In genomic region chr11:134050541-134051383, GRCh38 we compare ENCODE assay signal across 8 cellular contexts. TPM values are rescaled to one million over a fixed set of nuclear protein-coding genes. Genes with fewer than 3 reads are reported as not detected.
A peak's percentile ranks its signal among the peaks of the same experiment; 100 is the strongest.
DNase-seq lines count a peak whose midpoint lies in the region; ATAC-seq and TF ChIP-seq lines count a peak whose summit lies in the region.

No MANE protein-coding gene starts in this region.

- H3K36me3 Mint-ChIP-seq in activated CD4-positive, alpha-beta T cell treated with anti-CD3 and anti-CD28 coated beads, Interleukin-2, amount 10 ng/mL, durations not matched to agents 24 days and 14 days (ENCODE audit: low read depth): no peaks in the 10 kb centered on the region

- intact Hi-C loops in activated CD4-positive, alpha-beta T cell treated with anti-CD3 and anti-CD28 coated beads, Interleukin-2, amount 10 ng/mL, durations not matched to agents 24 days and 14 days (cut with micrococcal nuclease): loop anchor here (1.0 kb wide), 2 partner anchors 48 to 89 kb away; no protein-coding TSS in a partner anchor

- H3K27me3 Mint-ChIP-seq in activated CD4-positive, alpha-beta T cell treated with anti-CD3 and anti-CD28 coated beads, Interleukin-2, amount 10 ng/mL, durations not matched to agents 24 days and 14 days: peaks cover 11% of the 10 kb centered on the region

- H3K4me3 Mint-ChIP-seq in activated CD4-positive, alpha-beta T cell treated with anti-CD3 and anti-CD28 coated beads, Interleukin-2, amount 10 ng/mL, durations not matched to agents 24 days and 14 days: peak overlapping the region; percentile 50

- peaks cover 12% of the 10 kb centered on the region for H3K4me1 Mint-ChIP-seq in activated CD4-positive, alpha-beta T cell treated with anti-CD3 and anti-CD28 coated beads, Interleukin-2, amount 10 ng/mL, durations not matched to agents 24 days and 14 days

- H3K27ac Mint-ChIP-seq in activated CD4-positive, alpha-beta T cell treated with anti-CD3 and anti-CD28 coated beads, Interleukin-2, amount 10 ng/mL, durations not matched to agents 24 days and 14 days: no peak overlapping the region

- DNase-seq in AG10803 (ENCODE audit: low read depth) (peak; percentile 48), NCI-H446 (lab: John Stamatoyannopoulos, UW) (peak; percentile 22 to 70), dermis microvascular lymphatic vessel endothelial cell (ENCODE audit: low read depth in 2 of 2) (peak; percentile 16 to 53), medulla oblongata (ENCODE audit: extremely low spot score) (peak; percentile 87)
- peak; percentile 93 for DNase-seq in activated CD4-positive, alpha-beta T cell treated with anti-CD3 and anti-CD28 coated beads, Interleukin-2, amount 10 ng/mL, durations not matched to agents 24 days and 14 days
- peak; percentile 49 for DNase-seq in stimulated activated CD8-positive, alpha-beta memory T cell treated with anti-CD3 and anti-CD28 coated beads, Interleukin-15, amount 100 ng/mL, for 1 hour (ENCODE audit: low read depth)

- peak overlapping the region; percentile 55 for H3K4me3 ChIP-seq in AG10803 (ENCODE audit: low read length)

- H3K9me3 Mint-ChIP-seq in activated CD4-positive, alpha-beta T cell treated with anti-CD3 and anti-CD28 coated beads, Interleukin-2, amount 10 ng/mL, durations not matched to agents 24 days and 14 days: no peaks in the 10 kb centered on the region

- ATAC-seq in GM18909 (IDR thresholded peaks at IDR 0.05; ENCODE audit: poor library complexity, unreplicated experiment): peak; percentile 90
- ATAC-seq in HG03139 (IDR thresholded peaks at IDR 0.05; ENCODE audit: unreplicated experiment): peak; percentile 88

- peak; percentile 81 for TF ChIP-seq CTCF in AG10803 (conservative IDR thresholded peaks at IDR 0.05; ENCODE audit: low read length)

RNA-seq across cellular contexts. Expression of gene JAM3, which starts 18.1 kb away (rescaled TPM):
- 4.7 and 5.0 TPM in 2 replicates for total RNA-seq in activated CD4-positive, alpha-beta T cell treated with anti-CD3 and anti-CD28 coated beads, Interleukin-2, amount 10 ng/mL, durations not matched to agents 24 days and 14 days
- 8.6 and 15.8 TPM in 2 replicates for total RNA-seq in dermis microvascular lymphatic vessel endothelial cell

Comparison
In these comparisons a context has a peak if more than half of its experiments do, and no peak if none do; other contexts are left out.
1. Peak in every context shown above with its lines: DNase-seq, ATAC-seq and H3K4me3 ChIP-seq.
2. DNase-seq: peak in every context shown above with its lines; median percentile 93 in activated CD4-positive, alpha-beta T cell treated with anti-CD3 and anti-CD28 coated beads, Interleukin-2, amount 10 ng/mL, durations not matched to agents 24 days and 14 days; 87 in medulla oblongata; 49 in stimulated activated CD8-positive, alpha-beta memory T cell treated with anti-CD3 and anti-CD28 coated beads, Interleukin-15, amount 100 ng/mL, for 1 hour; 48 in AG10803; 46 in NCI-H446; 34 in dermis microvascular lymphatic vessel endothelial cell.